In the genomic region with DNA sequence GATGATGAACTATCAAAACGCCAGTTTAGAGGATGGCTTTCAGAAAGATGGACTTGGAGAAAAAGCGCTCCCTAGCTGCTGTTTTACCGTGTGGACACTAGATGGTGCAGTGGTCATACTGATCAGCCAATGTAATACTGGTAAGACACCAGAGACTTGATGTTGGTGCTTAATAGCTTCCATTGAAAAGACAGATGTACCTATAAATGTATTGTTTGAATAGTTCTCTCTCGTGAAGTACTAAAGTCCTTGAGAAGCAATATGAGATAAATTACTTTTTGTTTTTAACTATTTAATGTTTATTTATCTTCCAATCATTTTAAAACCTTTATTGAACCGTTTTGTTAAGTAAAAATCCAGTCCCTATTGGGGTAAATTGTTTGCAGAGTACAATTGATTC, we compare ENCODE assay signal across 8 cellular contexts.
A peak's percentile ranks its signal among the peaks of the same experiment; 100 is the strongest.
DNase-seq lines count a peak whose midpoint lies in the region; ATAC-seq, FAIRE-seq and TF ChIP-seq lines count a peak whose summit lies in the region.

No MANE protein-coding gene starts in this region.

- H3K9me3 ChIP-seq in esophagus squamous epithelium: no peaks in the 10 kb centered on the region

- intact Hi-C loops in esophagus squamous epithelium (cut with DNase I): no loop called here

- peak; percentile 71 to 94 (median 88) for TF ChIP-seq CTCF in esophagus squamous epithelium (IDR thresholded peaks at IDR 0.05)

- no peak overlapping the region for H3K4me3 Mint-ChIP-seq in naive thymus-derived CD8-positive, alpha-beta T cell

- no peaks in the 10 kb centered on the region for H3K4me1 Mint-ChIP-seq in naive thymus-derived CD8-positive, alpha-beta T cell

- DNase-seq in DMS114 treated with DMSO at 0.1 percent for 48 hours (lab: John Stamatoyannopoulos, UW; ENCODE audit: unreplicated experiment) (peak; percentile 60), NCI-H69 (lab: John Stamatoyannopoulos, UW) (peak; percentile 84), esophagus squamous epithelium (lab: John Stamatoyannopoulos, UW) (no peak), urothelium cell line (ENCODE audit: low spot score) (peak; percentile 76)
- peak; percentile 21 to 26 for DNase-seq in activated CD4-positive, alpha-beta T cell treated with anti-CD3 and anti-CD28 coated beads, Interleukin-2, amount 50 U/mL, for 4 hours
- DNase-seq in naive thymus-derived CD8-positive, alpha-beta T cell: peak in 9 of 10 donors; percentile 18 to 74 (median 55)

- H3K36me3 ChIP-seq in esophagus squamous epithelium: no peaks in the 10 kb centered on the region

- no peak overlapping the region for H3K4me3 ChIP-seq in esophagus squamous epithelium

- H3K36me3 Mint-ChIP-seq in naive thymus-derived CD8-positive, alpha-beta T cell: no peaks in the 10 kb centered on the region

- peak; percentile 94 for ATAC-seq in GM19395 (IDR thresholded peaks at IDR 0.05; ENCODE audit: unreplicated experiment)
- peak; percentile 91 for ATAC-seq in HG03565 (IDR thresholded peaks at IDR 0.05; ENCODE audit: unreplicated experiment)
- peak; percentile 87 to 91 for ATAC-seq in naive thymus-derived CD8-positive, alpha-beta T cell

- 1 to 17% methylated on average over 5 of the region's 5 CpGs for WGBS in esophagus squamous epithelium, 2 donors

- TF ChIP-seq POLR2A in esophagus squamous epithelium (IDR thresholded peaks at IDR 0.05): no peak

- no peak for FAIRE-seq in urothelium cell line (lab: Jason Lieb, UNC)

- H3K27me3 ChIP-seq in esophagus squamous epithelium: no peaks in the 10 kb centered on the region

- no peak overlapping the region for H3K27ac ChIP-seq in esophagus squamous epithelium

- H3K27ac Mint-ChIP-seq in naive thymus-derived CD8-positive, alpha-beta T cell: no peak overlapping the region

- H3K4me1 ChIP-seq in esophagus squamous epithelium: peaks cover 0 to 10% (median 7%) of the 10 kb centered on the region in 3 donors

- no peaks in the 10 kb centered on the region for H3K27me3 Mint-ChIP-seq in naive thymus-derived CD8-positive, alpha-beta T cell

- POLR2A ChIA-PET in naive thymus-derived CD8-positive, alpha-beta T cell (lab: Charles Lee): interaction anchor here (1.1 kb wide), 1 partner anchor 433 kb away, joined by 4 read pairs; the partner anchor contains the start of gene PLAGL1

- no peaks in the 10 kb centered on the region for H3K9me3 Mint-ChIP-seq in naive thymus-derived CD8-positive, alpha-beta T cell
